Comparison of ENCODE assay signal across 10 cellular contexts in genomic region chr12:8681129-8681902, GRCh38. TPM values are rescaled to one million over a fixed set of nuclear protein-coding genes. Genes with fewer than 3 reads are reported as not detected.
DNase-seq lines count a peak whose midpoint lies in the region; ATAC-seq and TF ChIP-seq lines count a peak whose summit lies in the region.
"Had no signal": no experiment of that assay in that cellular context is flagged by ENCODE, and none has a peak within 500 bp of the region (broad histone marks: within the 10 kb centered on the region; RNA-seq: fewer than 3 reads in every experiment).

No MANE protein-coding gene starts in this region.

- no peak for TF ChIP-seq CTCF in HCT116 (IDR thresholded peaks at IDR 0.05 in 2 of 3, conservative IDR thresholded peaks at IDR 0.05 in 1 of 3; ENCODE audit: borderline replicate concordance in 1 of 3, insufficient read depth in 1 of 3, low read depth in 2 of 3, low read length in 2 of 3)
- no peak for TF ChIP-seq CTCF in foreskin keratinocyte (conservative IDR thresholded peaks at IDR 0.05)
- TF ChIP-seq CTCF in sigmoid colon (IDR thresholded peaks at IDR 0.05), result no peak

- CTCF ChIA-PET in HCT116 (lab: Charles Lee), result interaction anchor here (0.6 to 2.4 kb wide), 10 partner anchors 8 to 383 kb away, joined by 3 to 23 read pairs (median 6); no protein-coding TSS in a partner anchor

- no peaks in the 10 kb centered on the region for H4K20me1 ChIP-seq in HCT116 (ENCODE audit: insufficient read depth)

- H3K4me3 ChIP-seq in HCT116 (replicated peaks in 1 of 2; ENCODE audit: low read depth in 1 of 2, low read length in 2 of 2), result no peak overlapping the region
- peak overlapping the region; percentile 43; the same call in 1 of the 2 replicates for H3K4me3 ChIP-seq in SK-N-MC
- no peak overlapping the region for H3K4me3 ChIP-seq in sigmoid colon

- no peak for TF ChIP-seq POLR2A in HCT116 (IDR thresholded peaks at IDR 0.05; ENCODE audit: borderline replicate concordance, extremely low read depth, insufficient read depth, insufficient read length)
- no peak for TF ChIP-seq POLR2A in sigmoid colon (IDR thresholded peaks at IDR 0.05)

- H2AFZ ChIP-seq in HCT116 (ENCODE audit: low read depth, low read length, poor library complexity, severe bottlenecking), result peak overlapping the region; percentile 17

- intact Hi-C loops in HCT116 (cut with micrococcal nuclease), result no loop called here
- intact Hi-C loops in sigmoid colon (cut with DNase I), result loop anchor here (5.0 to 10.0 kb wide), 3 partner anchors 181 to 383 kb away; partner anchors contain the start of gene PHC1

- no peak for TF ChIP-seq EP300 in sigmoid colon (IDR thresholded peaks at IDR 0.05)

- peak overlapping the region; percentile 45; the same call in 1 of the 2 replicates for H3K4me2 ChIP-seq in HCT116 (ENCODE audit: low read length)

- H3K27ac ChIP-seq in HCT116 (ENCODE audit: low read depth, low read length) (no peak overlapping the region), SK-N-MC (peak overlapping the region; percentile 55; the same call in 1 of the 2 replicates), foreskin keratinocyte (peak overlapping the region; percentile 82), sigmoid colon (peak overlapping the region in 3 of 4 donors; percentile 41 to 49 (median 44))

- RAD21 ChIA-PET in HCT116 (lab: Charles Lee; ENCODE audit: low non-redundant PET in 1 of 2, low total read pairs in 2 of 2, uncharacterized antibody in 2 of 2, unreplicated experiment in 2 of 2), result interaction anchor here (0.6 to 1.7 kb wide), 7 partner anchors 24 to 369 kb away, joined by 3 to 5 read pairs (median 4); no protein-coding TSS in a partner anchor

- 0 out of 2 replicates have a peak, but pooled peaks have one; percentile 11 for ATAC-seq in HCT116
- ATAC-seq in foreskin keratinocyte, result peak; percentile 46

- H3K4me1 ChIP-seq in HCT116 (ENCODE audit: control insufficient read depth in 1 of 2, insufficient read depth in 2 of 2, low read length in 2 of 2) (peaks cover 2% of the 10 kb centered on the region in 2 experiments; a peak in 1 of 4 replicates), foreskin keratinocyte (peaks cover 30% of the 10 kb centered on the region), sigmoid colon (peaks cover 0 to 10% (median 0%) of the 10 kb centered on the region in 4 donors)

- H3K9me2 ChIP-seq in HCT116 (ENCODE audit: insufficient read depth), result no peaks in the 10 kb centered on the region

- no peaks in the 10 kb centered on the region for H3K9me3 ChIP-seq in HCT116 (ENCODE audit: control insufficient read depth in 1 of 2, insufficient read depth in 1 of 2, low read depth in 1 of 2, low read length in 2 of 2)
- H3K9me3 ChIP-seq in SK-N-MC (ENCODE audit: low read depth, low read length), result no peaks in the 10 kb centered on the region
- no peaks in the 10 kb centered on the region for H3K9me3 ChIP-seq in sigmoid colon

- no peaks in the 10 kb centered on the region for H3K36me3 ChIP-seq in HCT116 (ENCODE audit: control insufficient read depth in 1 of 2, insufficient read depth in 2 of 2, low read length in 2 of 2)
- H3K36me3 ChIP-seq in SK-N-MC (ENCODE audit: insufficient read depth, low read length), result no peaks in the 10 kb centered on the region
- H3K36me3 ChIP-seq in sigmoid colon, result no peaks in the 10 kb centered on the region

- POLR2A ChIA-PET in HCT116 (lab: Charles Lee), result interaction anchor here (1.0 kb wide), 1 partner anchor 368 kb away, joined by 4 read pairs; no protein-coding TSS in a partner anchor

- no peak overlapping the region for H3K9ac ChIP-seq in HCT116 (ENCODE audit: low read length)
- peak overlapping the region; percentile 9 for H3K9ac ChIP-seq in SK-N-MC (ENCODE audit: insufficient read length)

- H3K79me2 ChIP-seq in HCT116 (ENCODE audit: insufficient read depth, low read length), result no peaks in the 10 kb centered on the region

- WGBS in sigmoid colon, 2 donors, result 17 to 61% methylated on average over 11 of the region's 11 CpGs

- BruUV-seq in HCT116 (replicated peaks; lab: Mats Ljungman, UMichigan), result no TSS peak

- DNase-seq in HCT116 (ENCODE audit: low read depth, low spot score), result no peak
- DNase-seq in SK-N-MC (ENCODE audit: low read depth, low spot score), result no peak
- peak; percentile 86 to 95 for DNase-seq in foreskin keratinocyte
- DNase-seq in sigmoid colon, result no peak
- no peak for DNase-seq in NCI-H187 treated with DMSO at 0.1 percent for 48 hours (lab: John Stamatoyannopoulos, UW)
- DNase-seq in NCI-H2171 treated with DMSO at 0.1 percent for 48 hours (lab: John Stamatoyannopoulos, UW), result no peak
- DNase-seq in activated CD4-positive, alpha-beta T cell treated with anti-CD3 and anti-CD28 coated beads, Interleukin-2, amount 50 U/mL, for 4 hours, result no peak
- no peak for DNase-seq in NCI-H2081 (lab: John Stamatoyannopoulos, UW)
- DNase-seq: activated naive CD8-positive, alpha-beta T cell treated with anti-CD3 and anti-CD28 coated beads for 36 hours; GOT3 had no signal

- no peak for TF ChIP-seq RAD21 in HCT116 (IDR thresholded peaks at IDR 0.05; ENCODE audit: low read depth)

- H3K27me3 ChIP-seq in HCT116 (ENCODE audit: insufficient read depth, low read length) (no peaks in the 10 kb centered on the region), foreskin keratinocyte (no peaks in the 10 kb centered on the region), sigmoid colon (no peaks in the 10 kb centered on the region)

TF ChIP-seq in HCT116, 20 proteins besides CTCF, POLR2A, EP300 and RAD21:
- TF ChIP-seq CEBPB (IDR thresholded peaks at IDR 0.05; ENCODE audit: low read depth) (peak; percentile 79), EGR1 (IDR thresholded peaks at IDR 0.05; ENCODE audit: low read depth) (no peak)
TF ChIP-seq in HCT116: peak in this region for 1.

RNA-seq across cellular contexts. Expression of gene RIMKLB, which starts 16.5 kb away (rescaled TPM):
- 0.39 TPM for total RNA-seq in HCT116 (2021; ENCODE audit: unreplicated experiment)
- polyA plus RNA-seq in HCT116 (2012), result 0.36 and 0.50 TPM in 2 replicates
- total RNA-seq in foreskin keratinocyte, result 35.5 and 39.8 TPM in 2 replicates
- 12.5 and 15.6 TPM in 2 replicates for polyA plus RNA-seq in foreskin keratinocyte
- total RNA-seq in sigmoid colon, result 10 to 100 TPM; 52.3 to 60.4 (median 57.6) TPM
- polyA plus RNA-seq in sigmoid colon, result 1 to 10 TPM in 2 of 3 donors, under 1 TPM in 1; 0.23 to 8.5 (median 8.4) TPM

RNA-seq across cellular contexts. Expression of gene MFAP5, which starts 18.7 kb away (rescaled TPM):
- total RNA-seq in HCT116 (2021; ENCODE audit: unreplicated experiment) (not detected), foreskin keratinocyte (158 and 191 TPM in 2 replicates), sigmoid colon (100 to 1,000 TPM in 3 of 4 donors, 10 to 100 TPM in 1; 33.3 to 313 (median 209) TPM)
- not detected in 2 replicates for polyA plus RNA-seq in HCT116 (2012)
- polyA plus RNA-seq in foreskin keratinocyte (233 and 246 TPM in 2 replicates), sigmoid colon (10 to 100 TPM in 1 of 3 donors, 1 to 10 TPM in 2; 6.2 to 36.0 (median 7.2) TPM)
- total RNA-seq: activated naive CD8-positive, alpha-beta T cell treated with anti-CD3 and anti-CD28 coated beads for 36 hours had no signal

Comparison
In these comparisons a context has a peak if more than half of its experiments do, and no peak if none do; other contexts are left out.
1. DNase-seq: peak in foreskin keratinocyte (2 of 2); none in HCT116 (single experiment), SK-N-MC (single experiment), sigmoid colon (single experiment), NCI-H187 treated with DMSO at 0.1 percent for 48 hours (single experiment), NCI-H2171 treated with DMSO at 0.1 percent for 48 hours (single experiment), activated CD4-positive, alpha-beta T cell treated with anti-CD3 and anti-CD28 coated beads, Interleukin-2, amount 50 U/mL, for 4 hours (0 of 2) and NCI-H2081 (0 of 2).
2. RNA of gene RIMKLB, which starts 16.5 kb away (total RNA-seq): 52.3 to 60.4 TPM in sigmoid colon and 35.5 to 39.8 TPM in foreskin keratinocyte; 0.39 TPM in HCT116 (single experiment); every median in the first group is over 10 times any median in the second.
3. RNA of gene MFAP5, which starts 18.7 kb away (total RNA-seq): 33.3 to 313 TPM in sigmoid colon and 158 to 191 TPM in foreskin keratinocyte; not detected in HCT116 (single experiment); every median in the first group is over 10 times any median in the second.